8 cellular contexts compared by ENCODE assay signal in genomic region chr19:54209748-54210494, GRCh38. TPM values are rescaled to one million over a fixed set of nuclear protein-coding genes. Genes with fewer than 3 reads are reported as not detected.
A peak's percentile ranks its signal among the peaks of the same experiment; 100 is the strongest.
DNase-seq lines count a peak whose midpoint lies in the region; ATAC-seq, FAIRE-seq and TF ChIP-seq lines count a peak whose summit lies in the region.

No MANE protein-coding gene starts in this region.

- no peak for TF ChIP-seq CTCF in astrocyte (IDR thresholded peaks at IDR 0.05; ENCODE audit: insufficient read depth, low read depth, low read length)

- H3K9me3 ChIP-seq in BLaER1 (peaks cover 13% of the 10 kb centered on the region; the same call in 1 of the 2 replicates), astrocyte (ENCODE audit: insufficient read depth, low read depth, low read length) (no peaks in the 10 kb centered on the region), right cardiac atrium (ENCODE audit: control insufficient read depth, low read length) (no peaks in the 10 kb centered on the region)

- H3K4me3 ChIP-seq in BLaER1 = no peak overlapping the region
- no peak overlapping the region for H3K4me3 ChIP-seq in astrocyte (ENCODE audit: insufficient read depth, low read depth, low read length)
- no peak overlapping the region for H3K4me3 ChIP-seq in right cardiac atrium (ENCODE audit: low read length)

- H3K4me1 Mint-ChIP-seq in astrocyte (ENCODE audit: low read depth, unreplicated experiment) = peaks cover 29% of the 10 kb centered on the region

- no peaks in the 10 kb centered on the region for H3K9me3 Mint-ChIP-seq in astrocyte (ENCODE audit: unreplicated experiment)

- H2AFZ ChIP-seq in astrocyte (ENCODE audit: low read depth, low read length) = no peak overlapping the region

- no peaks in the 10 kb centered on the region for H3K27me3 Mint-ChIP-seq in astrocyte (ENCODE audit: low read depth, unreplicated experiment)

- peak overlapping the region; percentile 51; the same call in 1 of the 2 replicates for H3K9ac ChIP-seq in BLaER1
- H3K9ac ChIP-seq in astrocyte (ENCODE audit: low read length) = peak overlapping the region; percentile 61

- intact Hi-C loops in right cardiac atrium (cut with DNase I) = no loop called here

- H3K27ac ChIP-seq in BLaER1 = peak overlapping the region; percentile 51; the same call in 1 of the 2 replicates
- peak overlapping the region; percentile 41 for H3K27ac ChIP-seq in astrocyte (ENCODE audit: low read depth, low read length)
- peak overlapping the region; percentile 86 for H3K27ac ChIP-seq in right cardiac atrium (ENCODE audit: low read length)

- H3K4me2 ChIP-seq in BLaER1 = peak overlapping the region; percentile 97
- peak overlapping the region; percentile 45 for H3K4me2 ChIP-seq in astrocyte (ENCODE audit: low read length)

- peak overlapping the region; percentile 54 for H3K27ac Mint-ChIP-seq in astrocyte (ENCODE audit: unreplicated experiment)

- H3K4me1 ChIP-seq in BLaER1 (peaks cover 68% of the 10 kb centered on the region), astrocyte (ENCODE audit: insufficient read depth, low read length) (peaks cover 34% of the 10 kb centered on the region), right cardiac atrium (ENCODE audit: control insufficient read depth, insufficient read depth, low read length) (peaks cover 16% of the 10 kb centered on the region)

- 35% methylated on average over 11 of the region's 11 CpGs for WGBS in right cardiac atrium

- H3K79me2 ChIP-seq in astrocyte (ENCODE audit: insufficient read depth, low read length) = peaks cover 45% of the 10 kb centered on the region

- H3K27me3 ChIP-seq in BLaER1 (no peaks in the 10 kb centered on the region), astrocyte (ENCODE audit: insufficient read depth, low read length) (no peaks in the 10 kb centered on the region), right cardiac atrium (ENCODE audit: control insufficient read depth, insufficient read depth) (no peaks in the 10 kb centered on the region)

- peaks cover 17% of the 10 kb centered on the region for H3K36me3 Mint-ChIP-seq in astrocyte (ENCODE audit: low read depth, unreplicated experiment)

- ATAC-seq in right cardiac atrium (peak; percentile 76 to 78), HG03159 (IDR thresholded peaks at IDR 0.05; ENCODE audit: unreplicated experiment) (no peak), HG02610 (IDR thresholded peaks at IDR 0.05; ENCODE audit: unreplicated experiment) (no peak)

- FAIRE-seq in astrocyte (lab: Jason Lieb, UNC) = peak; percentile 98

- H4K20me1 ChIP-seq in BLaER1 = peaks cover 88% of the 10 kb centered on the region
- peaks cover 82% of the 10 kb centered on the region for H4K20me1 ChIP-seq in astrocyte (ENCODE audit: insufficient read depth, low read length)

- peak; percentile 100 for DNase-seq in HT-29 (ENCODE audit: low spot score)
- peak; percentile 31 to 36 for DNase-seq in NOMO-1 (lab: John Stamatoyannopoulos, UW; ENCODE audit: unreplicated experiment in 2 of 2)
- peak; percentile 96 for DNase-seq in astrocyte (ENCODE audit: low read depth)
- peak; percentile 91 to 95 (median 93) for DNase-seq in right cardiac atrium
- peak; percentile 83 for DNase-seq in putamen (ENCODE audit: low spot score)

- H3K36me3 ChIP-seq in BLaER1 = peaks cover 84% of the 10 kb centered on the region
- H3K36me3 ChIP-seq in astrocyte (ENCODE audit: insufficient read depth, low read length) = peaks cover 24% of the 10 kb centered on the region

- H3K4me3 Mint-ChIP-seq in astrocyte (ENCODE audit: unreplicated experiment) = peak overlapping the region; percentile 51

RNA-seq across cellular contexts. Expression of gene RPS9, which starts 9.3 kb away (rescaled TPM):
- 4,595 and 4,707 TPM in 2 replicates for total RNA-seq in HT-29 (2014; rRNA removed; shearing (Covaris generic))
- total RNA-seq in astrocyte (685 and 779 TPM in 2 replicates), right cardiac atrium (100 to 1,000 TPM; 704 to 879 (median 833) TPM)
- 1,572 TPM for polyA plus RNA-seq in right cardiac atrium

RNA-seq across cellular contexts. Expression of gene LILRB3, which starts 12.9 kb away (rescaled TPM):
- not detected in 2 replicates for total RNA-seq in HT-29 (2014; rRNA removed; shearing (Covaris generic))
- total RNA-seq in astrocyte (not detected in 2 replicates), right cardiac atrium (1 to 10 TPM; 2.5 to 5.7 (median 4.9) TPM)
- polyA plus RNA-seq in right cardiac atrium = 0.95 TPM

RNA-seq across cellular contexts. Expression of gene TSEN34, which starts 18.8 kb away (rescaled TPM):
- total RNA-seq in HT-29 (2014; rRNA removed; shearing (Covaris generic)) = 234 and 255 TPM in 2 replicates
- total RNA-seq in astrocyte = 50.1 and 52.6 TPM in 2 replicates
- total RNA-seq in right cardiac atrium = 10 to 100 TPM; 17.6 to 22.1 (median 18.3) TPM
- polyA plus RNA-seq in right cardiac atrium = 20.9 TPM

RNA-seq across cellular contexts. Expression of gene MBOAT7, which starts 20.5 kb away (rescaled TPM):
- 266 and 285 TPM in 2 replicates for total RNA-seq in HT-29 (2014; rRNA removed; shearing (Covaris generic))
- total RNA-seq in astrocyte (145 and 162 TPM in 2 replicates), right cardiac atrium (10 to 100 TPM; 18.9 to 23.6 (median 21.4) TPM)
- 16.1 TPM for polyA plus RNA-seq in right cardiac atrium

RNA-seq across cellular contexts. Expression of gene LILRA6, which starts 32.7 kb away (rescaled TPM):
- total RNA-seq in HT-29 (2014; rRNA removed; shearing (Covaris generic)) = not detected in 2 replicates
- not detected in 2 replicates for total RNA-seq in astrocyte
- total RNA-seq in right cardiac atrium = 1 to 10 TPM; 1.9 to 3.9 (median 2.5) TPM
- 1.00 TPM for polyA plus RNA-seq in right cardiac atrium

Comparison
In these comparisons a context has a peak if more than half of its experiments do, and no peak if none do; other contexts are left out.
1. DNase-seq: peak in every context shown above with its lines; median percentile 100 in HT-29; 96 in astrocyte; 93 in right cardiac atrium; 83 in putamen; 34 in NOMO-1.
2. ATAC-seq: peak in right cardiac atrium (2 of 2); none in HG03159 (single experiment) and HG02610 (single experiment).
3. Peak in every context shown above with its lines, with median percentiles within 50 percentile points of each other: H3K27ac ChIP-seq.